In the genomic region with DNA sequence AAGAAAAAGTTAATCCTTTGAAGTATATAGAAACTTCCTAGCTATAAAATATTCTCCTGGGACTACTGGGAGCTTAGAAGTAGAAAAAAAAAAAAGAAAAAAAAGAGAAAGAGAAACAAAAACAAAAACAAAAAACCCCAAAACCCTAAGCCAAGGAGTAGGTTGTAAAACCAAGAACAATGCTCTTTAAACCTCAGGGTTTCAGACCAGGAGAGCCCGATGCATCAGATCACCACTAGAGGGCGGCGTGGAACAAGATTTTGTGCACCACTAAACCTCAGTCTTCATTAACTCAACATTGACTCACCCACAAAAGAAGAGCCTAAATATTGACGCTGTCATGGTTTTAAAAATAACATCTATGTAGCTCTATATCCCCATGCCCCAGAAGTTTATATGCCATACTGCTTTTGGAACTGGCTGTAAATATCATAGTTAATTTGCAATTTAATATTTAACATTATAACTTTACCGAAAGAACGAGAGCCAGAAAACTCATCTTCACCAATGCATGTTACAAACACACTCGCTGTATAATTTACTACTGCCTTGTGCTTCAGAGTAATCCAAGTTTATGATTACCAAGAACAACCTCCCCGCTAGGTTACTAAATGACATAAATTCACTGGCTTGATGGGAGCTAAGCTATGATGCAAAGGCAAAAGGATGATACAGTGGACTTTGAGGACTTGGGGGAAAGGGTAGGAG, we compare ENCODE assay signal across 8 cellular contexts. TPM values are rescaled to one million over a fixed set of nuclear protein-coding genes. Genes with fewer than 3 reads are reported as not detected.
A peak's percentile ranks its signal among the peaks of the same experiment; 100 is the strongest.
DNase-seq lines count a peak whose midpoint lies in the region; ATAC-seq and TF ChIP-seq lines count a peak whose summit lies in the region.

No MANE protein-coding gene starts in this region.

- POLR2A ChIA-PET in activated B cell treated with CpG ODN at 0.5 μM for 24 hours (lab: Charles Lee) = interaction anchor here (0.6 to 1.3 kb wide), 3 partner anchors 19 to 1889 kb away, joined by 3 read pairs; partner anchors contain the start of gene MCUR1

- peak; percentile 76 for DNase-seq in AG08396 (ENCODE audit: low spot score)
- DNase-seq in NCI-H226 = peak; percentile 51
- DNase-seq in activated B cell treated with CpG ODN at 0.5 μM for 24 hours = peak; percentile 57
- peak; percentile 67 for DNase-seq in central memory CD4-positive, alpha-beta T cell
- no peak for DNase-seq in kidney epithelial cell (ENCODE audit: low read depth)
- peak; percentile 89 to 92 for DNase-seq in stimulated activated CD4-positive, alpha-beta T cell treated with anti-CD3 and anti-CD28 coated beads, Interleukin-2, amount 100 ng/mL, for 24 hours

- no peak overlapping the region for H3K4me3 ChIP-seq in kidney epithelial cell (ENCODE audit: low read depth, low read length)

- CTCF ChIA-PET in activated B cell treated with CpG ODN at 0.5 μM for 24 hours (lab: Charles Lee) = interaction anchor here (0.7 to 3.2 kb wide), 11 partner anchors 12 to 1828 kb away, joined by 3 to 12 read pairs (median 3); partner anchors contain the start of gene NOL7

- H3K27ac Mint-ChIP-seq in activated B cell treated with CpG ODN at 0.5 μM for 24 hours = no peak overlapping the region

- peak; percentile 68 for TF ChIP-seq CTCF in activated B cell treated with CpG ODN at 0.5 μM for 24 hours (IDR thresholded peaks at IDR 0.05)
- TF ChIP-seq CTCF in kidney epithelial cell (IDR thresholded peaks at IDR 0.05; ENCODE audit: insufficient read depth, low read length, poor library complexity, severe bottlenecking) = peak; percentile 98

- intact Hi-C loops in activated B cell treated with CpG ODN at 0.5 μM for 24 hours (cut with micrococcal nuclease) = loop anchor here (1.0 to 10.0 kb wide), 10 partner anchors 18 to 1827 kb away; partner anchors contain the start of gene SIRT5

- H3K4me3 Mint-ChIP-seq in activated B cell treated with CpG ODN at 0.5 μM for 24 hours = no peak overlapping the region

- H3K27me3 Mint-ChIP-seq in activated B cell treated with CpG ODN at 0.5 μM for 24 hours = no peaks in the 10 kb centered on the region

- peaks cover 7% of the 10 kb centered on the region for H3K4me1 Mint-ChIP-seq in activated B cell treated with CpG ODN at 0.5 μM for 24 hours

- no peaks in the 10 kb centered on the region for H3K36me3 ChIP-seq in kidney epithelial cell (ENCODE audit: control insufficient read depth, insufficient read depth, low read length)

- H3K27me3 ChIP-seq in kidney epithelial cell (ENCODE audit: control insufficient read depth, insufficient read depth, low read length) = no peaks in the 10 kb centered on the region

- no peaks in the 10 kb centered on the region for H3K9me3 Mint-ChIP-seq in activated B cell treated with CpG ODN at 0.5 μM for 24 hours

- H3K36me3 Mint-ChIP-seq in activated B cell treated with CpG ODN at 0.5 μM for 24 hours (ENCODE audit: low read depth) = peaks cover 35% of the 10 kb centered on the region

- ATAC-seq in GM18858 (IDR thresholded peaks at IDR 0.05; ENCODE audit: unreplicated experiment) = peak; percentile 70
- ATAC-seq in HG03108 (IDR thresholded peaks at IDR 0.05; ENCODE audit: unreplicated experiment) = peak; percentile 89
- ATAC-seq in activated B cell treated with CpG ODN at 0.5 μM for 24 hours (ENCODE audit: low read depth) = peak; percentile 98

RNA-seq across cellular contexts. Expression of gene MCUR1, which starts 19.2 kb away (rescaled TPM):
- total RNA-seq in activated B cell treated with CpG ODN at 0.5 μM for 24 hours = 13.6 and 14.1 TPM in 2 replicates
- 15.0 and 16.2 TPM in 2 replicates for total RNA-seq in kidney epithelial cell
